Comparison of ENCODE assay signal across 8 cellular contexts in the genomic region with DNA sequence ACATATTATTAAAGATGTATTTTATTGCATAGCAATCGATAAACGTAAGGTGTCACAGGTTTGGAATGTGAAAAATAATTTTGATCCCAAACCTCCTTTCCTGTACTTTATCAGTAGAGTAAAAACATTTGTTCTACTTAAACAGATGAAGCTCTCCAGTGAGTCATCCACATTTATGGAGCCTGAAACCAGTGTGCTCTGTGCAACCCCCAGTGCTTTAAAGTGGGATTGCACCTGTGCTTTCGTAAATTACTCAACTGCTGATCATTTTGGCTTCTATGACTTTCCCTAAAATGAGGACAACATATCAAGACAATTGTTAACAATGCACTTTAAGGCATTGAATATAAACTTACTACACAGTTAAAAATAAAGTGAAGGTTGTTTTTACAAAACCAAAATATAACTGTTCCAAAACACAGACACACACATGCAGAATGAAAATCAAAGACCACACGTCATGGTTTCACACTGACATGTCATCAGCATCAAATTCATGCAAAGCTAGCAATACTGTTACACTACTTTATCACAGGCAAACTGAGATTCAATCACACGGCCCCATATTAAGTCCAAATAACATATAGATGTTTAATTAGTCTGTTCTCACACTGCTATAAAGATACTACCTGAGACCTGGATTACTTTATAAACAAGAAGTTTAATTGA. TPM values are rescaled to one million over a fixed set of nuclear protein-coding genes. Genes with fewer than 3 reads are reported as not detected.
DNase-seq lines count a peak whose midpoint lies in the region; ATAC-seq, FAIRE-seq and TF ChIP-seq lines count a peak whose summit lies in the region.

No MANE protein-coding gene starts in this region.

- no peak for TF ChIP-seq EP300 in HepG2 (IDR thresholded peaks at IDR 0.05; ENCODE audit: low read depth in 2 of 2, low read length in 2 of 2)
- no peak for TF ChIP-seq EP300 in HepG2 (CRISPR knock-in tag; IDR thresholded peaks at IDR 0.05; ENCODE audit: borderline replicate concordance)

- in situ Hi-C loops in astrocyte of the spinal cord (cut with HindIII; ENCODE audit: low sequenced_read_pairs) (no loop called here), HepG2 (cut with HindIII; ENCODE audit: extremely low pct_ligation_motif_present, low pct_unique_long_range_greater_than_20kb) (no loop called here)

- H2AFZ ChIP-seq in HepG2 (ENCODE audit: low read length) = no peak overlapping the region

- intact Hi-C loops in HepG2 (cut with micrococcal nuclease; ENCODE audit: unreplicated experiment) = no loop called here

- CTCF ChIA-PET in HepG2 (lab: Yijun Ruan, JAX; ENCODE audit: low intra/inter-chr PET ratio, low total read pairs) = interaction anchor here (1.3 kb wide), 1 partner anchor 138 kb away, joined by 3 read pairs; no protein-coding TSS in a partner anchor

- H3K9ac ChIP-seq in HepG2 (ENCODE audit: insufficient read depth, low read depth, low read length) = no peak overlapping the region

- TF ChIP-seq CTCF in LNCAP (IDR thresholded peaks at IDR 0.05) (peak; percentile 58), astrocyte of the spinal cord (IDR thresholded peaks at IDR 0.05; ENCODE audit: low read depth, low read length) (peak; percentile 77), HepG2 (CRISPR knock-in tag; IDR thresholded peaks at IDR 0.05) (peak; percentile 59)

- H3K36me3 ChIP-seq in HepG2 (replicated peaks in 1 of 2; ENCODE audit: control insufficient read depth in 1 of 2, insufficient read depth in 2 of 2, low read length in 2 of 2) = peaks cover 34 to 47% of the 10 kb centered on the region in 2 experiments

- H3K4me1 ChIP-seq in HepG2 (ENCODE audit: insufficient read depth, low read length) = no peaks in the 10 kb centered on the region

- H3K79me2 ChIP-seq in HepG2 (ENCODE audit: insufficient read depth, low read length) = no peaks in the 10 kb centered on the region

- peak; percentile 86 for ATAC-seq in HepG2

- H3K27me3 ChIP-seq in HepG2 (ENCODE audit: control insufficient read depth in 1 of 2, insufficient read depth in 2 of 2, low read length in 2 of 2) = no peaks in the 10 kb centered on the region

- H4K20me1 ChIP-seq in HepG2 (ENCODE audit: insufficient read depth, low read length) = no peaks in the 10 kb centered on the region

- peak; percentile 84 for FAIRE-seq in HepG2 (lab: Jason Lieb, UNC)

- H3K4me3 ChIP-seq in astrocyte of the spinal cord (ENCODE audit: low read depth, low read length) = no peak overlapping the region
- H3K4me3 ChIP-seq in HepG2 (replicated peaks in 1 of 3; ENCODE audit: insufficient read depth in 1 of 3, low read depth in 2 of 3, low read length in 3 of 3) = no peak overlapping the region

- TF ChIP-seq RAD21 in HepG2 (CRISPR knock-in tag; IDR thresholded peaks at IDR 0.05) = no peak; the same call in 1 of the 2 replicates

- no peak for TF ChIP-seq POLR2A in HepG2 (IDR thresholded peaks at IDR 0.05; ENCODE audit: insufficient read depth in 1 of 2, low read depth in 2 of 2, low read length in 2 of 2)

- no peak overlapping the region for H3K27ac ChIP-seq in HepG2 (ENCODE audit: extremely low read length, insufficient read depth, low read length)

- H3K4me2 ChIP-seq in HepG2 (ENCODE audit: low read depth, low read length) = no peak overlapping the region

- 90% methylated on average over 5 of the region's 5 CpGs for WGBS in HepG2 (ENCODE audit: low lambda C conversion rate)

- no TSS peak for BruUV-seq in HepG2 (replicated peaks; lab: Mats Ljungman, UMichigan)

- POLR2A ChIA-PET in HepG2 (lab: Yijun Ruan, JAX) = interaction anchor here (2.1 kb wide), 1 partner anchor 9 kb away, joined by 13 read pairs; no protein-coding TSS in a partner anchor

- DNase-seq in SIG-M5 treated with dmso at 0.1 percent for 504 hours (lab: John Stamatoyannopoulos, UW; ENCODE audit: unreplicated experiment) = peak; percentile 59
- no peak for DNase-seq in SIG-M5 (lab: John Stamatoyannopoulos, UW)
- peak; percentile 75 for DNase-seq in astrocyte of the spinal cord (ENCODE audit: low read depth, low spot score)
- DNase-seq in HepG2 (ENCODE audit: low spot score) = peak; percentile 58
- no peak for DNase-seq in 8988T
- DNase-seq in HK-2 (ENCODE audit: unreplicated experiment) = no peak
- DNase-seq in NCI-H510A (lab: John Stamatoyannopoulos, UW) = no peak

- no peaks in the 10 kb centered on the region for H3K9me3 ChIP-seq in HepG2 (ENCODE audit: low read length)

TF ChIP-seq in HepG2, 621 proteins besides CTCF, POLR2A, EP300 and RAD21:
- peak; percentile 85 for TF ChIP-seq FOSL2 (CRISPR knock-in tag; IDR thresholded peaks at IDR 0.05)
- 0 out of 2 replicates have a peak, but pooled peaks have one; percentile 31 for TF ChIP-seq SMC3 (IDR thresholded peaks at IDR 0.05; ENCODE audit: low read length)
- TF ChIP-seq ZNF652 (CRISPR knock-in tag; IDR thresholded peaks at IDR 0.05; ENCODE audit: borderline replicate concordance, low read depth) = no peak
- no peak for TF ChIP-seq SETDB1 (CRISPR knock-in tag; IDR thresholded peaks at IDR 0.05; ENCODE audit: borderline replicate concordance)
- TF ChIP-seq STAG1 (CRISPR knock-in tag; IDR thresholded peaks at IDR 0.05) = peak; percentile 53
- no peak for TF ChIP-seq ATF7-NPFF (CRISPR knock-in tag; IDR thresholded peaks at IDR 0.05; ENCODE audit: low read depth)
- TF ChIP-seq, protein P1, sequence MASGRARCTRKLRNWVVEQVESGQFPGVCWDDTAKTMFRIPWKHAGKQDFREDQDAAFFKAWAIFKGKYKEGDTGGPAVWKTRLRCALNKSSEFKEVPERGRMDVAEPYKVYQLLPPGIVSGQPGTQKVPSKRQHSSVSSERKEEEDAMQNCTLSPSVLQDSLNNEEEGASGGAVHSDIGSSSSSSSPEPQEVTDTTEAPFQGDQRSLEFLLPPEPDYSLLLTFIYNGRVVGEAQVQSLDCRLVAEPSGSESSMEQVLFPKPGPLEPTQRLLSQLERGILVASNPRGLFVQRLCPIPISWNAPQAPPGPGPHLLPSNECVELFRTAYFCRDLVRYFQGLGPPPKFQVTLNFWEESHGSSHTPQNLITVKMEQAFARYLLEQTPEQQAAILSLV (CRISPR knock-in tag; IDR thresholded peaks at IDR 0.05; ENCODE audit: borderline replicate concordance) = no peak
- peak; percentile 50; the same call in 1 of the 2 replicates for TF ChIP-seq CEBPB (IDR thresholded peaks at IDR 0.05; ENCODE audit: borderline replicate concordance, low read depth, low read length)

RNA-seq across cellular contexts. Expression of a gene that starts 9.7 kb away (rescaled TPM):
- 39.7 and 45.9 TPM in 2 replicates for total RNA-seq in HepG2 (2016; rRNA removed; fragmentation: Illumina TruSeq; extraction: Trizol)
- 26.8 and 30.8 TPM in 2 replicates for total RNA-seq in HepG2 (2016; cell fraction: cytosol; rRNA removed; fragmentation: Illumina TruSeq; extraction: Trizol; ENCODE audit: low read depth)
- 36.9 and 47.1 TPM in 2 replicates for total RNA-seq in HepG2 (2016; cell fraction: insoluble cytoplasmic fraction; rRNA removed; fragmentation: Illumina TruSeq; extraction: Trizol)
- 43.7 and 45.0 TPM in 2 replicates for total RNA-seq in HepG2 (2016; cell fraction: membrane; rRNA removed; fragmentation: Illumina TruSeq; extraction: Trizol)
- 27.3 and 30.5 TPM in 2 replicates for total RNA-seq in HepG2 (2016; cell fraction: nucleus; rRNA removed; fragmentation: Illumina TruSeq; extraction: Trizol)
- 32.1 and 49.4 TPM in 2 replicates for polyA plus RNA-seq in HepG2 (2011; rRNA removed)
- polyA plus RNA-seq in HepG2 (2011; cell fraction: cytosol; rRNA removed) = 33.5 and 39.5 TPM in 2 replicates
- 29.6 and 38.2 TPM in 2 replicates for polyA plus RNA-seq in HepG2 (2011; cell fraction: nucleus; rRNA removed)
- polyA plus RNA-seq in HepG2 (2012) = 36.5 and 48.1 TPM in 2 replicates
- 37.2 and 42.5 TPM in 2 replicates for polyA plus RNA-seq in HepG2 (2016; cell fraction: cytosol; fragmentation: Illumina TruSeq; extraction: Trizol; ENCODE audit: low read depth)
- 36.2 and 38.9 TPM in 2 replicates for polyA plus RNA-seq in HepG2 (2016; cell fraction: insoluble cytoplasmic fraction; fragmentation: Illumina TruSeq; extraction: Trizol; ENCODE audit: low read depth)
- 38.3 and 46.2 TPM in 2 replicates for polyA plus RNA-seq in HepG2 (2016; cell fraction: membrane; fragmentation: Illumina TruSeq; extraction: Trizol; ENCODE audit: low read depth)
- polyA plus RNA-seq in HepG2 (2016; cell fraction: nucleus; fragmentation: Illumina TruSeq; extraction: Trizol; ENCODE audit: insufficient read depth, low read depth) = 49.7 and 63.7 TPM in 2 replicates
- polyA minus RNA-seq in HepG2 (2011; rRNA and poly(A)+ RNA removed; ENCODE audit: low replicate concordance) = 19.9 and 51.6 TPM in 2 replicates
- 14.5 and 14.9 TPM in 2 replicates for polyA minus RNA-seq in HepG2 (2011; cell fraction: cytosol; rRNA and poly(A)+ RNA removed)
- polyA minus RNA-seq in HepG2 (2011; cell fraction: nucleus; rRNA and poly(A)+ RNA removed) = 39.4 and 50.0 TPM in 2 replicates

Comparison
In these comparisons a context has a peak if more than half of its experiments do, and no peak if none do; other contexts are left out.
1. DNase-seq: peak in SIG-M5 treated with dmso at 0.1 percent for 504 hours (single experiment), astrocyte of the spinal cord (single experiment) and HepG2 (single experiment); none in SIG-M5 (single experiment), 8988T (single experiment), HK-2 (single experiment) and NCI-H510A (single experiment).
2. Peak in every context shown above with its lines, with median percentiles within 50 percentile points of each other: CTCF ChIP-seq.